8 cellular contexts compared by ENCODE assay signal in the genomic region with DNA sequence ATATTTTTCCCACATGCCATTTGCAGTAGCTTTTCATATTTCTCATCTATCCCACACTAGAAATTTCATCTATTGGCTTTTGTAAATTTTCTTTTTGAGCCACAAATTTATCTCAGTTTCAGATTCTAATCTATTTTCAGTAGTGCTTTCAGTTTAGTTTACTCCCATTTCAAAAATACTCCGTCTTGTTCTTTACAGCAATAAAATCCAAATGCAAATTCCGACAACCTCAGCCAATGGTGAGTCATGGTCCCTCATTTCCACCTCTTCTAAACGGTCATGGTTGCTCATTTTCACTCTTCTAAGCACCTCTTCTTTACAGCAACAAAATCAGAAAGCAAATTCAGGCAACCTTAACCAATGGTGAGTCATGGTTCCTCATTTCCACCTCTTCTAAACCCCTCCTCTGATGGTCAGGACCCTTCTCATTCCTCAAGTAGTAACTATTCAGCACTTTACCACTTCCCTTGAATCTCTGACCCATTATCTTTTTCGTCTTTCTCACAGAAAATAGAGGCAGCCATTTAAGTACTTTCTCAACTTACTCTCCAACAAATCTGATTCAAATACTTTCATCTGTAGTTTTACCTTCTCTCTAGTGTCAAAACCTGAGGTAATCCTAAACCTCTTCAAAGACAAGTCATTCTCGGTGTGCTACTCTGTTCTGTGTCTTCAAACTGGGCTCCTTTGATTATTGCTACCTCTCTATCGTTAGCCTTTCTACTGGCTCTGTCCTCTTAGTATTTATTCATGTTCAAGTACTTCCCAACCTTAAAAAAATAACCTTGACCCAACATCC. TPM values are rescaled to one million over a fixed set of nuclear protein-coding genes. Genes with fewer than 3 reads are reported as not detected.
DNase-seq lines count a peak whose midpoint lies in the region; ATAC-seq, FAIRE-seq and TF ChIP-seq lines count a peak whose summit lies in the region.

No MANE protein-coding gene starts in this region.

- H4K20me1 ChIP-seq in MM.1S (ENCODE audit: insufficient read depth, low read length) = no peaks in the 10 kb centered on the region

- peak overlapping the region; percentile 51 to 83 for H3K4me3 Mint-ChIP-seq in effector memory CD8-positive, alpha-beta T cell

- no peaks in the 10 kb centered on the region for H3K9me2 ChIP-seq in MM.1S (replicated peaks; ENCODE audit: insufficient read depth, low read length)

- H3K9me3 Mint-ChIP-seq in effector memory CD8-positive, alpha-beta T cell = no peaks in the 10 kb centered on the region

- FAIRE-seq in H54 (lab: Jason Lieb, UNC) = no peak

- no peak for TF ChIP-seq POLR2A in H54 (IDR thresholded peaks at IDR 0.05; ENCODE audit: low read depth, low read length)

- peaks cover 83% of the 10 kb centered on the region for H3F3A ChIP-seq in MM.1S (ENCODE audit: insufficient read depth, low read length)

- peak overlapping the region; percentile 63 for H3K9ac ChIP-seq in MM.1S (ENCODE audit: low read length)

- H3K36me3 ChIP-seq in MM.1S (replicated peaks; ENCODE audit: insufficient read depth, low read length) = no peaks in the 10 kb centered on the region; the same call in none of the 2 replicates

- peaks cover 75 to 92% of the 10 kb centered on the region in 2 donors for H3K4me1 Mint-ChIP-seq in effector memory CD8-positive, alpha-beta T cell (ENCODE audit: low read depth in 2 of 2)

- ATAC-seq in GM18498 (IDR thresholded peaks at IDR 0.05; ENCODE audit: unreplicated experiment) = peak; percentile 54
- ATAC-seq in GM21717 (IDR thresholded peaks at IDR 0.05; ENCODE audit: unreplicated experiment) = peak; percentile 49
- peak; percentile 9 for ATAC-seq in effector memory CD8-positive, alpha-beta T cell (replicated peaks)
- ATAC-seq in right cardiac atrium = no peak

- H3K4me2 ChIP-seq in MM.1S (ENCODE audit: low read depth, low read length) = peak overlapping the region; percentile 86

- H3K27ac Mint-ChIP-seq in effector memory CD8-positive, alpha-beta T cell = peak overlapping the region; percentile 62 to 93

- 85% methylated on average over 6 of the region's 6 CpGs for WGBS in right cardiac atrium

- H3K36me3 Mint-ChIP-seq in effector memory CD8-positive, alpha-beta T cell (ENCODE audit: insufficient read depth) = peaks cover 21% of the 10 kb centered on the region

- peaks cover 34% of the 10 kb centered on the region for H3K79me2 ChIP-seq in MM.1S (ENCODE audit: low read length)

- DNase-seq in MM.1S (peak; percentile 85), right cardiac atrium (no peak), islet precursor cell (no peak), H54 (ENCODE audit: insufficient read length, low spot score) (no peak), NCI-H345 treated with DMSO at 0.1 percent for 48 hours (lab: John Stamatoyannopoulos, UW; ENCODE audit: unreplicated experiment) (no peak)
- DNase-seq in effector memory CD8-positive, alpha-beta T cell = no peak

- no peak for TF ChIP-seq CTCF in MM.1S (IDR thresholded peaks at IDR 0.05; ENCODE audit: low read length)

- intact Hi-C loops in right cardiac atrium (cut with DNase I) = no loop called here

- H3K9me3 ChIP-seq in MM.1S (replicated peaks; ENCODE audit: insufficient read depth, low read length) = no peaks in the 10 kb centered on the region
- H3K9me3 ChIP-seq in right cardiac atrium (ENCODE audit: control insufficient read depth, low read length) = no peaks in the 10 kb centered on the region

- no peaks in the 10 kb centered on the region for H3K27me3 Mint-ChIP-seq in effector memory CD8-positive, alpha-beta T cell

- no peak overlapping the region for H2AFZ ChIP-seq in MM.1S (ENCODE audit: low read length)

- peak overlapping the region; percentile 97 for H3K27ac ChIP-seq in MM.1S (ENCODE audit: low read length)
- no peak overlapping the region for H3K27ac ChIP-seq in right cardiac atrium (ENCODE audit: low read length)

- peak overlapping the region; percentile 57 for H3K4me3 ChIP-seq in MM.1S (ENCODE audit: low read length)
- H3K4me3 ChIP-seq in right cardiac atrium (ENCODE audit: low read length) = no peak overlapping the region

- H3K4me1 ChIP-seq in MM.1S (ENCODE audit: low read length) (peaks cover 79% of the 10 kb centered on the region), right cardiac atrium (ENCODE audit: control insufficient read depth, insufficient read depth, low read length) (no peaks in the 10 kb centered on the region)

- H3K27me3 ChIP-seq in MM.1S (replicated peaks; ENCODE audit: insufficient read depth, low read length) (no peaks in the 10 kb centered on the region), right cardiac atrium (ENCODE audit: control insufficient read depth, insufficient read depth) (no peaks in the 10 kb centered on the region)

RNA-seq across cellular contexts. Expression of a gene that starts 34.4 kb away (rescaled TPM):
- 10 to 100 TPM in 1 of 4 donors, 1 to 10 TPM in 3; 8.8 to 11.7 (median 9.8) TPM for total RNA-seq in right cardiac atrium
- 3.6 TPM for polyA plus RNA-seq in right cardiac atrium

Comparison
In these comparisons a context has a peak if more than half of its experiments do, and no peak if none do; other contexts are left out.
1. ATAC-seq: peak in GM18498 (single experiment), GM21717 (single experiment) and effector memory CD8-positive, alpha-beta T cell (single experiment); none in right cardiac atrium (0 of 2).